ENCODE assay signal across 8 cellular contexts in the genomic region with DNA sequence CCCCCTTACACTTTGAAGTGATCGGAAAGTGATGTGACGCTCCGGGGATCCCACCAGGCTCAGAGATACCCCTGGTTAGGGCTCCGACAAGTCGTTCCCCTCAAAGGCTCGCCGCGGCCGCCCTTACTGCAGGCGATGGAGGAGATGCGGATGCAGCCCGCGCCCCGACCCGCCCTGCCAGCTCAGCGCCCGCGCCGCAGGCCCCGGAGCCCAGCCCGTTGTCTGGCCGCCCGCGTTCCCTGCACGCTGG. TPM values are rescaled to one million over a fixed set of nuclear protein-coding genes. Genes with fewer than 3 reads are reported as not detected.
A peak's percentile ranks its signal among the peaks of the same experiment; 100 is the strongest.
DNase-seq lines count a peak whose midpoint lies in the region; ATAC-seq, FAIRE-seq and TF ChIP-seq lines count a peak whose summit lies in the region.

No MANE protein-coding gene starts in this region.

- H3K27me3 ChIP-seq in HepG2 (ENCODE audit: control insufficient read depth in 1 of 2, insufficient read depth in 2 of 2, low read length in 2 of 2) (no peaks in the 10 kb centered on the region; a peak in 1 of 5 replicates), tibial nerve (no peaks in the 10 kb centered on the region)

- H3K27ac Mint-ChIP-seq in activated naive CD8-positive, alpha-beta T cell treated with anti-CD3 and anti-CD28 coated beads, Interleukin-2, amount 50 U/mL, for 24 hours: peak overlapping the region; percentile 90

- H2AFZ ChIP-seq in HepG2 (ENCODE audit: low read length): no peak overlapping the region

- intact Hi-C loops in HepG2 (cut with micrococcal nuclease; ENCODE audit: unreplicated experiment): no loop called here

- no peaks in the 10 kb centered on the region; the same call in 1 of the 2 replicates for H4K20me1 ChIP-seq in HepG2 (ENCODE audit: insufficient read depth, low read length)

- H3K4me2 ChIP-seq in HepG2 (ENCODE audit: low read depth, low read length): peak overlapping the region; percentile 80

- ATAC-seq in activated T-cell treated with anti-CD3 and anti-CD28 coated beads, Interleukin-2, amount 50 U/mL, for 4 hours: no peak
- no peak for ATAC-seq in activated naive CD8-positive, alpha-beta T cell treated with anti-CD3 and anti-CD28 coated beads, Interleukin-2, amount 50 U/mL, for 24 hours
- ATAC-seq in HepG2 (no peak), HG03039 (IDR thresholded peaks at IDR 0.05; ENCODE audit: unreplicated experiment) (no peak), GM18520 (IDR thresholded peaks at IDR 0.05; ENCODE audit: unreplicated experiment) (no peak)

- no peak for TF ChIP-seq CTCF in HepG2 (CRISPR knock-in tag; IDR thresholded peaks at IDR 0.05)
- TF ChIP-seq CTCF in tibial nerve (IDR thresholded peaks at IDR 0.05): no peak

- CTCF ChIA-PET in HepG2 (lab: Yijun Ruan, JAX; ENCODE audit: low intra/inter-chr PET ratio, low total read pairs): no interaction called here

- H3K9ac ChIP-seq in HepG2 (ENCODE audit: insufficient read depth, low read depth, low read length): peak overlapping the region; percentile 85

- TF ChIP-seq RAD21 in HepG2 (CRISPR knock-in tag; IDR thresholded peaks at IDR 0.05): peak; percentile 55

- H3K27ac ChIP-seq in HepG2 (ENCODE audit: extremely low read length, insufficient read depth, low read length) (peak overlapping the region; percentile 90), tibial nerve (peak overlapping the region; percentile 72 to 94 (median 85))

- H3K4me1 ChIP-seq in HepG2 (ENCODE audit: insufficient read depth, low read length) (peaks cover 45% of the 10 kb centered on the region), tibial nerve (peaks cover 0 to 56% (median 30%) of the 10 kb centered on the region in 4 donors)

- H3K4me3 Mint-ChIP-seq in activated T-cell treated with anti-CD3 and anti-CD28 coated beads, Interleukin-2, amount 50 U/mL, for 4 hours: peak overlapping the region; percentile 97
- peak overlapping the region; percentile 94 for H3K4me3 Mint-ChIP-seq in activated naive CD8-positive, alpha-beta T cell treated with anti-CD3 and anti-CD28 coated beads, Interleukin-2, amount 50 U/mL, for 24 hours

- H3K79me2 ChIP-seq in HepG2 (ENCODE audit: insufficient read depth, low read length): peaks cover 49% of the 10 kb centered on the region

- BruUV-seq in HepG2 (replicated peaks; lab: Mats Ljungman, UMichigan): no TSS peak

- in situ Hi-C loops in HepG2 (cut with HindIII; ENCODE audit: extremely low pct_ligation_motif_present, low pct_unique_long_range_greater_than_20kb): no loop called here

- TF ChIP-seq EP300 in HepG2 (IDR thresholded peaks at IDR 0.05; ENCODE audit: low read depth in 2 of 2, low read length in 2 of 2) (no peak), HepG2 (CRISPR knock-in tag; IDR thresholded peaks at IDR 0.05; ENCODE audit: borderline replicate concordance) (no peak), tibial nerve (IDR thresholded peaks at IDR 0.05) (no peak)

- H3K27me3 Mint-ChIP-seq in activated T-cell treated with anti-CD3 and anti-CD28 coated beads, Interleukin-2, amount 50 U/mL, for 4 hours (ENCODE audit: low read depth): no peaks in the 10 kb centered on the region
- H3K27me3 Mint-ChIP-seq in activated naive CD8-positive, alpha-beta T cell treated with anti-CD3 and anti-CD28 coated beads, Interleukin-2, amount 50 U/mL, for 24 hours: no peaks in the 10 kb centered on the region

- no CpG with 5 or more reads among the region's 25 CpGs for WGBS in HepG2 (ENCODE audit: low lambda C conversion rate)
- WGBS in tibial nerve, 2 donors: 0% methylated on average over 5 of the region's 25 CpGs

- H3K9me3 Mint-ChIP-seq in activated T-cell treated with anti-CD3 and anti-CD28 coated beads, Interleukin-2, amount 50 U/mL, for 4 hours: no peaks in the 10 kb centered on the region
- no peaks in the 10 kb centered on the region for H3K9me3 Mint-ChIP-seq in activated naive CD8-positive, alpha-beta T cell treated with anti-CD3 and anti-CD28 coated beads, Interleukin-2, amount 50 U/mL, for 24 hours

- H3K4me3 ChIP-seq in HepG2 (replicated peaks in 1 of 3; ENCODE audit: insufficient read depth in 1 of 3, low read depth in 2 of 3, low read length in 3 of 3): peak overlapping the region; percentile 90 to 97 (median 95)
- H3K4me3 ChIP-seq in tibial nerve: peak overlapping the region; percentile 79 to 96 (median 84)

- no peak for FAIRE-seq in HepG2 (lab: Jason Lieb, UNC)

- POLR2A ChIA-PET in HepG2 (lab: Yijun Ruan, JAX): interaction anchor here (0.5 to 6.5 kb wide), 12 partner anchors 15 to 732 kb away, joined by 3 to 118 read pairs (median 4); partner anchors contain the start of genes GNL3, NEK4, PBRM1 and STAB1

- H3K9me3 ChIP-seq in HepG2 (ENCODE audit: low read length) (no peaks in the 10 kb centered on the region), tibial nerve (no peaks in the 10 kb centered on the region)

- peaks cover 33% of the 10 kb centered on the region for H3K4me1 Mint-ChIP-seq in activated T-cell treated with anti-CD3 and anti-CD28 coated beads, Interleukin-2, amount 50 U/mL, for 4 hours (ENCODE audit: low read depth)
- H3K4me1 Mint-ChIP-seq in activated naive CD8-positive, alpha-beta T cell treated with anti-CD3 and anti-CD28 coated beads, Interleukin-2, amount 50 U/mL, for 24 hours: peaks cover 37% of the 10 kb centered on the region

- peaks cover 0 to 5% of the 10 kb centered on the region in 2 experiments; a peak in 1 of 5 replicates for H3K36me3 ChIP-seq in HepG2 (replicated peaks in 1 of 2; ENCODE audit: control insufficient read depth in 1 of 2, insufficient read depth in 2 of 2, low read length in 2 of 2)
- peaks cover 0 to 28% (median 2%) of the 10 kb centered on the region in 3 donors for H3K36me3 ChIP-seq in tibial nerve

- TF ChIP-seq POLR2A in HepG2 (IDR thresholded peaks at IDR 0.05; ENCODE audit: insufficient read depth in 1 of 2, low read depth in 2 of 2, low read length in 2 of 2): peak in 1 of 2 experiments; percentile 66; a peak in 2 of 4 replicates
- no peak for TF ChIP-seq POLR2A in tibial nerve (IDR thresholded peaks at IDR 0.05)

- DNase-seq in activated T-cell treated with anti-CD3 and anti-CD28 coated beads, Interleukin-2, amount 50 U/mL, for 4 hours: no peak
- no peak for DNase-seq in activated T-cell treated with anti-CD3 and anti-CD28 coated beads, Interleukin-2, amount 50 U/mL, for 48 hours
- no peak for DNase-seq in activated naive CD8-positive, alpha-beta T cell treated with anti-CD3 and anti-CD28 coated beads, Interleukin-2, amount 50 U/mL, for 24 hours
- DNase-seq in HepG2 (ENCODE audit: low spot score) (no peak), tibial nerve (ENCODE audit: low spot score in 2 of 2) (no peak), CD1c-positive myeloid dendritic cell (ENCODE audit: extremely low spot score) (no peak)

- peaks cover 4% of the 10 kb centered on the region for H3K36me3 Mint-ChIP-seq in activated T-cell treated with anti-CD3 and anti-CD28 coated beads, Interleukin-2, amount 50 U/mL, for 4 hours (ENCODE audit: insufficient read depth)
- peaks cover 19% of the 10 kb centered on the region for H3K36me3 Mint-ChIP-seq in activated naive CD8-positive, alpha-beta T cell treated with anti-CD3 and anti-CD28 coated beads, Interleukin-2, amount 50 U/mL, for 24 hours (ENCODE audit: low read depth)

RNA-seq across cellular contexts. Expression of gene GLT8D1, which starts 0.2 kb away (rescaled TPM):
- 10 to 100 TPM; 30.1 to 31.9 (median 30.6) TPM for total RNA-seq in activated T-cell treated with anti-CD3 and anti-CD28 coated beads, Interleukin-2, amount 50 U/mL, for 4 hours
- total RNA-seq in HepG2 (2016; rRNA removed; fragmentation: Illumina TruSeq; extraction: Trizol): 65.1 and 110 TPM in 2 replicates
- 26.1 and 37.4 TPM in 2 replicates for total RNA-seq in HepG2 (2016; cell fraction: cytosol; rRNA removed; fragmentation: Illumina TruSeq; extraction: Trizol; ENCODE audit: low read depth)
- total RNA-seq in HepG2 (2016; cell fraction: insoluble cytoplasmic fraction; rRNA removed; fragmentation: Illumina TruSeq; extraction: Trizol): 57.9 and 103 TPM in 2 replicates
- 58.5 and 71.5 TPM in 2 replicates for total RNA-seq in HepG2 (2016; cell fraction: membrane; rRNA removed; fragmentation: Illumina TruSeq; extraction: Trizol)
- 95.9 and 108 TPM in 2 replicates for total RNA-seq in HepG2 (2016; cell fraction: nucleus; rRNA removed; fragmentation: Illumina TruSeq; extraction: Trizol)
- polyA plus RNA-seq in HepG2 (2011; rRNA removed): 109 and 121 TPM in 2 replicates
- polyA plus RNA-seq in HepG2 (2011; cell fraction: cytosol; rRNA removed): 73.3 and 91.3 TPM in 2 replicates
- 70.1 and 84.3 TPM in 2 replicates for polyA plus RNA-seq in HepG2 (2011; cell fraction: nucleus; rRNA removed)
- 73.6 and 98.8 TPM in 2 replicates for polyA plus RNA-seq in HepG2 (2012)
- 24.2 and 36.5 TPM in 2 replicates for polyA plus RNA-seq in HepG2 (2016; cell fraction: cytosol; fragmentation: Illumina TruSeq; extraction: Trizol; ENCODE audit: low read depth)
- polyA plus RNA-seq in HepG2 (2016; cell fraction: insoluble cytoplasmic fraction; fragmentation: Illumina TruSeq; extraction: Trizol; ENCODE audit: low read depth): 69.1 and 71.8 TPM in 2 replicates
- polyA plus RNA-seq in HepG2 (2016; cell fraction: membrane; fragmentation: Illumina TruSeq; extraction: Trizol; ENCODE audit: low read depth): 43.6 and 60.3 TPM in 2 replicates
- polyA plus RNA-seq in HepG2 (2016; cell fraction: nucleus; fragmentation: Illumina TruSeq; extraction: Trizol; ENCODE audit: insufficient read depth, low read depth): 167 and 178 TPM in 2 replicates
- 39.4 and 50.8 TPM in 2 replicates for polyA minus RNA-seq in HepG2 (2011; rRNA and poly(A)+ RNA removed; ENCODE audit: low replicate concordance)
- polyA minus RNA-seq in HepG2 (2011; cell fraction: cytosol; rRNA and poly(A)+ RNA removed): 36.1 and 37.9 TPM in 2 replicates
- polyA minus RNA-seq in HepG2 (2011; cell fraction: nucleus; rRNA and poly(A)+ RNA removed): 33.9 and 50.1 TPM in 2 replicates
- 100 to 1,000 TPM in 1 of 4 donors, 10 to 100 TPM in 3; 44.7 to 109 (median 94.9) TPM for total RNA-seq in tibial nerve

RNA-seq across cellular contexts. Expression of gene SPCS1, which starts 0.5 kb away (rescaled TPM):
- 100 to 1,000 TPM; 150 to 171 (median 151) TPM for total RNA-seq in activated T-cell treated with anti-CD3 and anti-CD28 coated beads, Interleukin-2, amount 50 U/mL, for 4 hours
- 100 and 120 TPM in 2 replicates for total RNA-seq in HepG2 (2016; rRNA removed; fragmentation: Illumina TruSeq; extraction: Trizol)
- total RNA-seq in HepG2 (2016; cell fraction: cytosol; rRNA removed; fragmentation: Illumina TruSeq; extraction: Trizol; ENCODE audit: low read depth): 40.5 and 45.6 TPM in 2 replicates
- total RNA-seq in HepG2 (2016; cell fraction: insoluble cytoplasmic fraction; rRNA removed; fragmentation: Illumina TruSeq; extraction: Trizol): 101 and 120 TPM in 2 replicates
- total RNA-seq in HepG2 (2016; cell fraction: membrane; rRNA removed; fragmentation: Illumina TruSeq; extraction: Trizol): 58.3 and 62.1 TPM in 2 replicates
- total RNA-seq in HepG2 (2016; cell fraction: nucleus; rRNA removed; fragmentation: Illumina TruSeq; extraction: Trizol): 98.8 and 103 TPM in 2 replicates
- 61.8 and 84.6 TPM in 2 replicates for polyA plus RNA-seq in HepG2 (2011; rRNA removed)
- 92.3 and 116 TPM in 2 replicates for polyA plus RNA-seq in HepG2 (2011; cell fraction: cytosol; rRNA removed)
- 20.3 and 25.6 TPM in 2 replicates for polyA plus RNA-seq in HepG2 (2011; cell fraction: nucleus; rRNA removed)
- 100 and 134 TPM in 2 replicates for polyA plus RNA-seq in HepG2 (2012)
- polyA plus RNA-seq in HepG2 (2016; cell fraction: cytosol; fragmentation: Illumina TruSeq; extraction: Trizol; ENCODE audit: low read depth): 78.3 and 89.5 TPM in 2 replicates
- polyA plus RNA-seq in HepG2 (2016; cell fraction: insoluble cytoplasmic fraction; fragmentation: Illumina TruSeq; extraction: Trizol; ENCODE audit: low read depth): 176 and 187 TPM in 2 replicates
- polyA plus RNA-seq in HepG2 (2016; cell fraction: membrane; fragmentation: Illumina TruSeq; extraction: Trizol; ENCODE audit: low read depth): 91.4 and 105 TPM in 2 replicates
- 241 and 261 TPM in 2 replicates for polyA plus RNA-seq in HepG2 (2016; cell fraction: nucleus; fragmentation: Illumina TruSeq; extraction: Trizol; ENCODE audit: insufficient read depth, low read depth)
- 76.0 and 91.3 TPM in 2 replicates for polyA minus RNA-seq in HepG2 (2011; rRNA and poly(A)+ RNA removed; ENCODE audit: low replicate concordance)
- 48.9 and 80.5 TPM in 2 replicates for polyA minus RNA-seq in HepG2 (2011; cell fraction: cytosol; rRNA and poly(A)+ RNA removed)
- polyA minus RNA-seq in HepG2 (2011; cell fraction: nucleus; rRNA and poly(A)+ RNA removed): 23.1 and 23.6 TPM in 2 replicates
- total RNA-seq in tibial nerve: 100 to 1,000 TPM in 1 of 4 donors, 10 to 100 TPM in 3; 58.8 to 123 (median 77.4) TPM

RNA-seq across cellular contexts. Expression of gene GNL3, which starts 19.5 kb away (rescaled TPM):
- 100 to 1,000 TPM; 324 to 336 (median 330) TPM for total RNA-seq in activated T-cell treated with anti-CD3 and anti-CD28 coated beads, Interleukin-2, amount 50 U/mL, for 4 hours
- total RNA-seq in HepG2 (2016; rRNA removed; fragmentation: Illumina TruSeq; extraction: Trizol) (257 and 281 TPM in 2 replicates), tibial nerve (10 to 100 TPM; 44.8 to 57.5 (median 52.6) TPM)
- 60.4 and 64.3 TPM in 2 replicates for total RNA-seq in HepG2 (2016; cell fraction: cytosol; rRNA removed; fragmentation: Illumina TruSeq; extraction: Trizol; ENCODE audit: low read depth)
- 257 and 284 TPM in 2 replicates for total RNA-seq in HepG2 (2016; cell fraction: insoluble cytoplasmic fraction; rRNA removed; fragmentation: Illumina TruSeq; extraction: Trizol)
- total RNA-seq in HepG2 (2016; cell fraction: membrane; rRNA removed; fragmentation: Illumina TruSeq; extraction: Trizol): 76.1 and 91.0 TPM in 2 replicates
- 252 and 273 TPM in 2 replicates for total RNA-seq in HepG2 (2016; cell fraction: nucleus; rRNA removed; fragmentation: Illumina TruSeq; extraction: Trizol)
- polyA plus RNA-seq in HepG2 (2011; rRNA removed): 91.7 and 129 TPM in 2 replicates
- polyA plus RNA-seq in HepG2 (2011; cell fraction: cytosol; rRNA removed): 37.1 and 48.9 TPM in 2 replicates
- polyA plus RNA-seq in HepG2 (2011; cell fraction: nucleus; rRNA removed): 185 and 204 TPM in 2 replicates
- polyA plus RNA-seq in HepG2 (2012): 118 and 153 TPM in 2 replicates
- polyA plus RNA-seq in HepG2 (2016; cell fraction: cytosol; fragmentation: Illumina TruSeq; extraction: Trizol; ENCODE audit: low read depth): 27.6 and 27.7 TPM in 2 replicates
- polyA plus RNA-seq in HepG2 (2016; cell fraction: insoluble cytoplasmic fraction; fragmentation: Illumina TruSeq; extraction: Trizol; ENCODE audit: low read depth): 214 and 224 TPM in 2 replicates
- 41.7 and 44.4 TPM in 2 replicates for polyA plus RNA-seq in HepG2 (2016; cell fraction: membrane; fragmentation: Illumina TruSeq; extraction: Trizol; ENCODE audit: low read depth)
- 336 and 359 TPM in 2 replicates for polyA plus RNA-seq in HepG2 (2016; cell fraction: nucleus; fragmentation: Illumina TruSeq; extraction: Trizol; ENCODE audit: insufficient read depth, low read depth)
- polyA minus RNA-seq in HepG2 (2011; rRNA and poly(A)+ RNA removed; ENCODE audit: low replicate concordance): 38.6 and 73.5 TPM in 2 replicates
- polyA minus RNA-seq in HepG2 (2011; cell fraction: cytosol; rRNA and poly(A)+ RNA removed): 34.7 and 37.7 TPM in 2 replicates
- polyA minus RNA-seq in HepG2 (2011; cell fraction: nucleus; rRNA and poly(A)+ RNA removed): 291 and 322 TPM in 2 replicates

RNA-seq across cellular contexts. Expression of gene PBRM1, which starts 19.6 kb away (rescaled TPM):
- total RNA-seq in activated T-cell treated with anti-CD3 and anti-CD28 coated beads, Interleukin-2, amount 50 U/mL, for 4 hours: 10 to 100 TPM; 55.9 to 65.2 (median 64.4) TPM
- total RNA-seq in HepG2 (2016; rRNA removed; fragmentation: Illumina TruSeq; extraction: Trizol): 33.2 and 47.0 TPM in 2 replicates
- 5.1 and 8.0 TPM in 2 replicates for total RNA-seq in HepG2 (2016; cell fraction: cytosol; rRNA removed; fragmentation: Illumina TruSeq; extraction: Trizol; ENCODE audit: low read depth)
- 33.8 and 40.2 TPM in 2 replicates for total RNA-seq in HepG2 (2016; cell fraction: insoluble cytoplasmic fraction; rRNA removed; fragmentation: Illumina TruSeq; extraction: Trizol)
- total RNA-seq in HepG2 (2016; cell fraction: membrane; rRNA removed; fragmentation: Illumina TruSeq; extraction: Trizol): 13.4 and 13.8 TPM in 2 replicates
- 49.5 and 50.7 TPM in 2 replicates for total RNA-seq in HepG2 (2016; cell fraction: nucleus; rRNA removed; fragmentation: Illumina TruSeq; extraction: Trizol)
- 9.6 and 10.9 TPM in 2 replicates for polyA plus RNA-seq in HepG2 (2011; rRNA removed)
- 6.0 and 7.9 TPM in 2 replicates for polyA plus RNA-seq in HepG2 (2011; cell fraction: cytosol; rRNA removed)
- polyA plus RNA-seq in HepG2 (2011; cell fraction: nucleus; rRNA removed): 15.1 and 15.8 TPM in 2 replicates
- 10.4 and 11.8 TPM in 2 replicates for polyA plus RNA-seq in HepG2 (2012)
- polyA plus RNA-seq in HepG2 (2016; cell fraction: cytosol; fragmentation: Illumina TruSeq; extraction: Trizol; ENCODE audit: low read depth): 0.65 and 1.2 TPM in 2 replicates
- polyA plus RNA-seq in HepG2 (2016; cell fraction: insoluble cytoplasmic fraction; fragmentation: Illumina TruSeq; extraction: Trizol; ENCODE audit: low read depth): 19.3 and 20.8 TPM in 2 replicates
- polyA plus RNA-seq in HepG2 (2016; cell fraction: membrane; fragmentation: Illumina TruSeq; extraction: Trizol; ENCODE audit: low read depth): 1.9 and 2.1 TPM in 2 replicates
- polyA plus RNA-seq in HepG2 (2016; cell fraction: nucleus; fragmentation: Illumina TruSeq; extraction: Trizol; ENCODE audit: insufficient read depth, low read depth): 22.8 and 26.1 TPM in 2 replicates
- 25.3 and 61.3 TPM in 2 replicates for polyA minus RNA-seq in HepG2 (2011; rRNA and poly(A)+ RNA removed; ENCODE audit: low replicate concordance)
- 22.6 and 23.7 TPM in 2 replicates for polyA minus RNA-seq in HepG2 (2011; cell fraction: cytosol; rRNA and poly(A)+ RNA removed)
- polyA minus RNA-seq in HepG2 (2011; cell fraction: nucleus; rRNA and poly(A)+ RNA removed): 57.8 and 69.2 TPM in 2 replicates
- 100 to 1,000 TPM in 3 of 4 donors, 10 to 100 TPM in 1; 87.0 to 123 (median 114) TPM for total RNA-seq in tibial nerve
